In genomic region chr3:110180733-110181132, GRCh38 we compare ENCODE assay signal across 15 cellular contexts.
A peak's percentile ranks its signal among the peaks of the same experiment; 100 is the strongest.
DNase-seq lines count a peak whose midpoint lies in the region; ATAC-seq and TF ChIP-seq lines count a peak whose summit lies in the region.
"Had no signal": no experiment of that assay in that cellular context is flagged by ENCODE, and none has a peak within 500 bp of the region (broad histone marks: within the 10 kb centered on the region; RNA-seq: fewer than 3 reads in every experiment).

No MANE protein-coding gene starts in this region.

- no peak overlapping the region for H2AFZ ChIP-seq in PC-3 (ENCODE audit: low read length)
- H2AFZ ChIP-seq: PC-9 had no signal

- no peak for ATAC-seq in PC-3
- peak; percentile 81 for ATAC-seq in gastroesophageal sphincter
- no peak for ATAC-seq in HG03460 (IDR thresholded peaks at IDR 0.05; ENCODE audit: unreplicated experiment)

- H3K79me2 ChIP-seq in PC-3 (ENCODE audit: low read length), result no peaks in the 10 kb centered on the region

- intact Hi-C loops in PC-3 (cut with micrococcal nuclease), result no loop called here

- H3K9ac ChIP-seq in PC-3 (ENCODE audit: low read length), result no peak overlapping the region

- H3K9me3 ChIP-seq in PC-3 (ENCODE audit: low read length), result no peaks in the 10 kb centered on the region
- H3K9me3 ChIP-seq in gastroesophageal sphincter, result no peaks in the 10 kb centered on the region
- H3K9me3 ChIP-seq: esophagus muscularis mucosa had no signal

- TF ChIP-seq POLR2A in gastroesophageal sphincter (IDR thresholded peaks at IDR 0.05), result no peak

- 0 out of 2 replicates have a peak, but pooled peaks cover under 1% of the 10 kb centered on the region for H3K9me2 ChIP-seq in PC-3 (replicated peaks; ENCODE audit: low read length)

- no TSS peak for BruUV-seq in PC-3 (replicated peaks; lab: Mats Ljungman, UMichigan)

- CTCF ChIA-PET in PC-3 (lab: Charles Lee), result interaction anchor here (0.7 kb wide), 1 partner anchor 68 kb away, joined by 4 read pairs; no protein-coding TSS in a partner anchor

- no peaks in the 10 kb centered on the region for H3K27me3 ChIP-seq in PC-3 (ENCODE audit: low read length)
- H3K27me3 ChIP-seq in gastroesophageal sphincter, result no peaks in the 10 kb centered on the region
- H3K27me3 ChIP-seq: esophagus muscularis mucosa had no signal

- H3K27ac ChIP-seq in PC-3 (ENCODE audit: low read length), result no peak overlapping the region
- H3K27ac ChIP-seq in gastroesophageal sphincter, result peak overlapping the region in 3 of 4 donors; percentile 15 to 48 (median 29)
- H3K27ac ChIP-seq: PC-9 had no signal

- H4K20me1 ChIP-seq in PC-3 (ENCODE audit: low read length), result no peaks in the 10 kb centered on the region

- WGBS in gastroesophageal sphincter (ENCODE audit: low coverage in 1 of 2), 2 donors, result 10 to 23% methylated on average over 3 to 4 of the region's 4 CpGs

- DNase-seq in AG20443 (ENCODE audit: low spot score) (peak; percentile 60), PC-3 (no peak), pons (ENCODE audit: low spot score) (peak; percentile 46), KG1 (lab: John Stamatoyannopoulos, UW) (no peak), GM19240 (ENCODE audit: insufficient read length, low spot score) (no peak), NCI-H526 (lab: John Stamatoyannopoulos, UW) (no peak)
- DNase-seq: activated CD4-positive, alpha-beta T cell treated with anti-CD3 and anti-CD28 coated beads, Interleukin-2, amount 50 U/mL, for 48 hours; activated gamma-delta T cell; kidney glomerular epithelial cell; NCI-H2171; PC-9; T-helper 2 cell had no signal

- H3K36me3 ChIP-seq in PC-3 (ENCODE audit: low read depth, low read length), result no peaks in the 10 kb centered on the region
- H3K36me3 ChIP-seq in gastroesophageal sphincter, result no peaks in the 10 kb centered on the region
- H3K36me3 ChIP-seq: esophagus muscularis mucosa had no signal

- POLR2A ChIA-PET in PC-3 (lab: Charles Lee; ENCODE audit: unreplicated experiment), result no interaction called here

- H3K4me3 ChIP-seq in PC-3 (ENCODE audit: low read length) (no peak overlapping the region), gastroesophageal sphincter (no peak overlapping the region)
- H3K4me3 ChIP-seq: PC-9 had no signal

- H3K4me2 ChIP-seq in PC-3 (ENCODE audit: low read length), result no peak overlapping the region
- H3K4me2 ChIP-seq: PC-9 had no signal

- no peak for TF ChIP-seq EP300 in gastroesophageal sphincter (IDR thresholded peaks at IDR 0.05)

- peak; percentile 22; the same call in 1 of the 2 replicates for TF ChIP-seq CTCF in PC-3 (conservative IDR thresholded peaks at IDR 0.05; ENCODE audit: low read depth, low read length)
- no peak for TF ChIP-seq CTCF in gastroesophageal sphincter (IDR thresholded peaks at IDR 0.05)

- H3F3A ChIP-seq in PC-3 (ENCODE audit: low read length, unreplicated experiment), result no peaks in the 10 kb centered on the region

- H3K4me1 ChIP-seq in PC-3 (ENCODE audit: insufficient read depth, low read length), result no peaks in the 10 kb centered on the region
- peaks cover 0 to 30% (median 0%) of the 10 kb centered on the region in 3 donors for H3K4me1 ChIP-seq in gastroesophageal sphincter

Comparison
In these comparisons a context has a peak if more than half of its experiments do, and no peak if none do; other contexts are left out.
1. DNase-seq: peak in AG20443 (single experiment) and pons (single experiment); none in PC-3 (single experiment), KG1 (single experiment), GM19240 (single experiment) and NCI-H526 (0 of 2).